Comparison of ENCODE assay signal across 10 cellular contexts in genomic region chr5:32278403-32278802, GRCh38. TPM values are rescaled to one million over a fixed set of nuclear protein-coding genes. Genes with fewer than 3 reads are reported as not detected.
DNase-seq lines count a peak whose midpoint lies in the region; ATAC-seq and TF ChIP-seq lines count a peak whose summit lies in the region.
"Had no signal": no experiment of that assay in that cellular context is flagged by ENCODE, and none has a peak within 500 bp of the region (broad histone marks: within the 10 kb centered on the region; RNA-seq: fewer than 3 reads in every experiment).

No MANE protein-coding gene starts in this region.

- no peak overlapping the region for H3K4me3 Mint-ChIP-seq in H9
- no peak overlapping the region for H3K4me3 Mint-ChIP-seq in activated CD8-positive, alpha-beta T cell treated with anti-CD3 and anti-CD28 coated beads, Interleukin-2, amount 10 ng/mL, durations not matched to agents 7 days and 5 days

- H2BK15ac ChIP-seq in H9 (ENCODE audit: low read depth, low read length): no peak overlapping the region

- peaks cover 18 to 39% (median 35%) of the 10 kb centered on the region in 3 experiments for H3K36me3 Mint-ChIP-seq in H9 (ENCODE audit: insufficient read depth in 1 of 3, low read depth in 3 of 3)
- H3K36me3 Mint-ChIP-seq in activated CD8-positive, alpha-beta T cell treated with anti-CD3 and anti-CD28 coated beads, Interleukin-2, amount 10 ng/mL, durations not matched to agents 7 days and 5 days (ENCODE audit: low read depth): peaks cover 40% of the 10 kb centered on the region

- no CpG with 5 or more reads among the region's 3 CpGs for WGBS in H9 (ENCODE audit: extremely low coverage, insufficient read length, low lambda C conversion rate)

- H2BK20ac ChIP-seq in H9 (ENCODE audit: low read depth, low read length, poor library complexity, severe bottlenecking): no peak overlapping the region

- CTCF ChIA-PET in activated CD8-positive, alpha-beta T cell treated with anti-CD3 and anti-CD28 coated beads, Interleukin-2, amount 10 ng/mL, durations not matched to agents 7 days and 5 days (lab: Charles Lee): no interaction called here

- H3K79me2 ChIP-seq in H9 (ENCODE audit: insufficient read depth, low read length): peaks cover 6% of the 10 kb centered on the region; the same call in 1 of the 2 replicates

- H2AK5ac ChIP-seq in H9 (ENCODE audit: insufficient read length, low read length): no peak overlapping the region

- no peak overlapping the region for H3K18ac ChIP-seq in H9 (ENCODE audit: insufficient read length, low read depth, low read length)

- H3K27ac Mint-ChIP-seq in H9: peak overlapping the region; percentile 11 to 91 (median 77); a peak in 6 of 7 replicates
- peak overlapping the region; percentile 9 for H3K27ac Mint-ChIP-seq in activated CD8-positive, alpha-beta T cell treated with anti-CD3 and anti-CD28 coated beads, Interleukin-2, amount 10 ng/mL, durations not matched to agents 7 days and 5 days

- no peaks in the 10 kb centered on the region for H3K27me3 Mint-ChIP-seq in H9 (ENCODE audit: low read depth)
- H3K27me3 Mint-ChIP-seq in activated CD8-positive, alpha-beta T cell treated with anti-CD3 and anti-CD28 coated beads, Interleukin-2, amount 10 ng/mL, durations not matched to agents 7 days and 5 days (ENCODE audit: low read depth): no peaks in the 10 kb centered on the region

- peaks cover 68 to 75% of the 10 kb centered on the region in 2 experiments for H3K4me1 Mint-ChIP-seq in H9
- H3K4me1 Mint-ChIP-seq in activated CD8-positive, alpha-beta T cell treated with anti-CD3 and anti-CD28 coated beads, Interleukin-2, amount 10 ng/mL, durations not matched to agents 7 days and 5 days (ENCODE audit: low read depth): peaks cover 60% of the 10 kb centered on the region

- no peaks in the 10 kb centered on the region for H3K9me3 ChIP-seq in BLaER1
- no peaks in the 10 kb centered on the region for H3K9me3 ChIP-seq in H9 (ENCODE audit: control insufficient read depth, low read depth, low read length)
- no peaks in the 10 kb centered on the region for H3K9me3 ChIP-seq in iPS-20b (ENCODE audit: insufficient read depth, low read depth, low read length)
- no peaks in the 10 kb centered on the region for H3K9me3 ChIP-seq in upper lobe of right lung

- 0 out of 2 replicates have a peak overlapping the region, but pooled peaks have one; percentile 16 for H3K27ac ChIP-seq in BLaER1
- H3K27ac ChIP-seq in H9 (ENCODE audit: insufficient read length, low read depth, low read length): no peak overlapping the region
- H3K27ac ChIP-seq in iPS-20b (ENCODE audit: low read length): no peak overlapping the region
- no peak overlapping the region for H3K27ac ChIP-seq in upper lobe of right lung

- H3K14ac ChIP-seq in H9 (ENCODE audit: insufficient read depth, low read length): no peak overlapping the region

- H2BK120ac ChIP-seq in H9 (ENCODE audit: low read depth, low read length, poor library complexity, severe bottlenecking): no peak overlapping the region

- no peak overlapping the region for H2AFZ ChIP-seq in H9 (ENCODE audit: low read length)

- no peak overlapping the region for H4K91ac ChIP-seq in H9 (ENCODE audit: insufficient read length, low read depth, low read length)

- H3K9me3 Mint-ChIP-seq in H9: no peaks in the 10 kb centered on the region
- no peaks in the 10 kb centered on the region for H3K9me3 Mint-ChIP-seq in activated CD8-positive, alpha-beta T cell treated with anti-CD3 and anti-CD28 coated beads, Interleukin-2, amount 10 ng/mL, durations not matched to agents 7 days and 5 days (ENCODE audit: insufficient read depth)

- POLR2A ChIA-PET in activated CD8-positive, alpha-beta T cell treated with anti-CD3 and anti-CD28 coated beads, Interleukin-2, amount 10 ng/mL, durations not matched to agents 7 days and 5 days (lab: Charles Lee): no interaction called here

- TF ChIP-seq CTCF in H9 (conservative IDR thresholded peaks at IDR 0.05) (no peak), upper lobe of right lung (IDR thresholded peaks at IDR 0.05) (no peak)

- H3K4ac ChIP-seq in H9 (ENCODE audit: low read depth, low read length): no peak overlapping the region

- no peak overlapping the region for H2BK12ac ChIP-seq in H9 (ENCODE audit: insufficient read length, low read depth, low read length)

- no peak overlapping the region for H4K5ac ChIP-seq in H9 (ENCODE audit: insufficient read length, low read depth, low read length)

- H3K9ac ChIP-seq in BLaER1: no peak overlapping the region; the same call in 1 of the 2 replicates
- H3K9ac ChIP-seq in H9 (ENCODE audit: extremely low read depth, insufficient read length, low read length): no peak overlapping the region
- peak overlapping the region; percentile 3; the same call in 1 of the 2 replicates for H3K9ac ChIP-seq in iPS-20b (ENCODE audit: low read depth, low read length)

- no peak overlapping the region for H4K8ac ChIP-seq in H9 (replicated peaks; ENCODE audit: insufficient read length, low read depth, low read length)

- H3K23ac ChIP-seq in H9 (ENCODE audit: insufficient read length, low read depth, low read length): no peak overlapping the region

- H4K20me1 ChIP-seq in BLaER1 (peaks cover 6% of the 10 kb centered on the region; the same call in 1 of the 2 replicates), H9 (ENCODE audit: control insufficient read depth, insufficient read depth, insufficient read length) (no peaks in the 10 kb centered on the region)

- H3K4me1 ChIP-seq in BLaER1 (peaks cover 83% of the 10 kb centered on the region), H9 (ENCODE audit: insufficient read depth, low read length) (peaks cover 7% of the 10 kb centered on the region), iPS-20b (ENCODE audit: insufficient read depth, low read length) (peaks cover 42% of the 10 kb centered on the region), upper lobe of right lung (peaks cover 31% of the 10 kb centered on the region)

- H3K27me3 ChIP-seq in BLaER1 (no peaks in the 10 kb centered on the region), H9 (ENCODE audit: insufficient read depth, low read length) (no peaks in the 10 kb centered on the region), iPS-20b (ENCODE audit: insufficient read depth, low read length) (no peaks in the 10 kb centered on the region), upper lobe of right lung (no peaks in the 10 kb centered on the region)

- no peak overlapping the region for H2BK5ac ChIP-seq in H9 (ENCODE audit: insufficient read length, low read length)

- H3K79me1 ChIP-seq in H9 (ENCODE audit: insufficient read depth, low read depth, low read length, poor library complexity, severe bottlenecking): no peaks in the 10 kb centered on the region

- DNase-seq in H9 (no peak), iPS-NIHi11 (ENCODE audit: low spot score) (no peak), DMS 273 (lab: John Stamatoyannopoulos, UW; ENCODE audit: unreplicated experiment) (no peak), upper lobe of right lung (no peak)
- DNase-seq in activated CD8-positive, alpha-beta T cell treated with anti-CD3 and anti-CD28 coated beads, Interleukin-2, amount 10 ng/mL, durations not matched to agents 7 days and 5 days: no peak
- DNase-seq: stimulated activated CD4-positive, alpha-beta T cell treated with anti-CD3 and anti-CD28 coated beads, Interleukin-4, amount 100 ng/mL, for 24 hours had no signal

- H3K36me3 ChIP-seq in BLaER1 (peaks cover 33% of the 10 kb centered on the region), iPS-20b (ENCODE audit: insufficient read depth, low read depth, low read length) (peaks cover 17% of the 10 kb centered on the region; the same call in 1 of the 2 replicates), upper lobe of right lung (peaks cover 14% of the 10 kb centered on the region)

- peak; percentile 32 for ATAC-seq in activated CD8-positive, alpha-beta T cell treated with anti-CD3 and anti-CD28 coated beads, Interleukin-2, amount 10 ng/mL, durations not matched to agents 7 days and 5 days
- ATAC-seq in HG02588 (IDR thresholded peaks at IDR 0.05; ENCODE audit: unreplicated experiment): no peak
- ATAC-seq in upper lobe of right lung: no peak

- no peaks in the 10 kb centered on the region for H3K23me2 ChIP-seq in H9 (ENCODE audit: insufficient read length, low read depth, low read length, poor library complexity, severe bottlenecking)

- H3K4me3 ChIP-seq in BLaER1 (no peak overlapping the region), iPS-20b (ENCODE audit: low read length) (no peak overlapping the region), upper lobe of right lung (no peak overlapping the region)
- H3K4me3 ChIP-seq: lung had no signal

- H3K4me2 ChIP-seq in BLaER1: peak overlapping the region; percentile 53
- no peak overlapping the region for H3K4me2 ChIP-seq in H9 (ENCODE audit: insufficient read depth, insufficient read length, low read length)

- intact Hi-C loops in upper lobe of right lung (cut with DNase I): no loop called here

- no peak overlapping the region for H3K56ac ChIP-seq in H9 (ENCODE audit: insufficient read length, low read depth, low read length)

- no peak overlapping the region for H3T11ph ChIP-seq in H9 (ENCODE audit: low read length)

RNA-seq across cellular contexts. Expression of gene MTMR12, which starts 34.3 kb away (rescaled TPM):
- total RNA-seq in H9 (2021) (39.3 and 39.4 TPM in 2 replicates), upper lobe of right lung (41.3 TPM)
- total RNA-seq in activated CD8-positive, alpha-beta T cell treated with anti-CD3 and anti-CD28 coated beads, Interleukin-2, amount 10 ng/mL, durations not matched to agents 7 days and 5 days: 10 to 100 TPM; 23.9 to 29.4 TPM
